20 cellular contexts compared by ENCODE assay signal in the genomic region with DNA sequence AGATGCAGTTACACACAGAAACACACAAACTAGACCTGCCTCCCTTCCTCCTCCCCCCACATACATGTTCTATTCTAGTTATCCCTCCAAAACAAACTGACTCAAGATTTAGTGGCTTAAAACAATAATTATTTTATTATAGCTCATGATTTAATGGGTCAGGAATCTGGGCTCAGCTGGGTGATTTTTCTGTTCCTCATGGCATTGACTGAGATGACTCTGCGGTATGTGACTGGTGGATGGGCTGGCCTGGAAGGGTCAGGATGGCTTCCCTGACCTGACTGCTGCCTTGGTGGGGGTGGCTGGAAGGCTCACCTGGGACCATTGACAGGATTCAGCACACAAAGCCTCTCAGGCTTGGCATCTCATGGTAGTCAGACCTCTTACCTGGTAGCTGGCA. TPM values are rescaled to one million over a fixed set of nuclear protein-coding genes. Genes with fewer than 3 reads are reported as not detected.
DNase-seq lines count a peak whose midpoint lies in the region; ATAC-seq and TF ChIP-seq lines count a peak whose summit lies in the region.
"Had no signal": no experiment of that assay in that cellular context is flagged by ENCODE, and none has a peak within 500 bp of the region (broad histone marks: within the 10 kb centered on the region; RNA-seq: fewer than 3 reads in every experiment).

No MANE protein-coding gene starts in this region.

- H3K4me1 ChIP-seq in GM23338 (ENCODE audit: insufficient read depth), result no peaks in the 10 kb centered on the region
- H3K4me1 ChIP-seq: A549, Peyer's patch, uterus had no signal

- H3K4me1 Mint-ChIP-seq in GM23338 (no peaks in the 10 kb centered on the region; the same call in 2 of the 3 replicates), type B pancreatic cell (ENCODE audit: unreplicated experiment) (no peaks in the 10 kb centered on the region)
- H3K4me1 Mint-ChIP-seq: activated CD8-positive, alpha-beta memory T cell treated with anti-CD3 and anti-CD28 coated beads, Interleukin-2, amount 10 ng/mL, durations not matched to agents 7 days and 5 days; CD4-positive, CD25-positive, alpha-beta regulatory T cell; mesothelial cell of epicardium had no signal

- H3K27me3 Mint-ChIP-seq in GM23338 (ENCODE audit: insufficient read depth, low read depth, poor library complexity), result peaks cover 2% of the 10 kb centered on the region
- peaks cover 5% of the 10 kb centered on the region for H3K27me3 Mint-ChIP-seq in type B pancreatic cell
- H3K27me3 Mint-ChIP-seq: activated CD8-positive, alpha-beta memory T cell treated with anti-CD3 and anti-CD28 coated beads, Interleukin-2, amount 10 ng/mL, durations not matched to agents 7 days and 5 days; CD4-positive, CD25-positive, alpha-beta regulatory T cell had no signal

- H2AFZ ChIP-seq in GM23338, result no peak overlapping the region

- H3K9me3 Mint-ChIP-seq in GM23338 (peaks cover 5% of the 10 kb centered on the region), type B pancreatic cell (peaks cover 5% of the 10 kb centered on the region)

- DNase-seq in ACHN (peak; percentile 12), HT1080 (ENCODE audit: low read depth) (peak; percentile 40), astrocyte of the hippocampus (ENCODE audit: low read depth, low spot score) (peak; percentile 39), glomerular visceral epithelial cell (ENCODE audit: extremely low spot score) (peak; percentile 26), GM23338 (ENCODE audit: low spot score) (no peak), type B pancreatic cell (ENCODE audit: extremely low spot score, unreplicated experiment) (no peak)
- DNase-seq in activated naive CD4-positive, alpha-beta T cell treated with Interleukin-2 at 50 U/mL for 16 hours, result no peak
- DNase-seq: activated CD4-positive, alpha-beta T cell treated with anti-CD3 and anti-CD28 coated beads for 1 hour; activated CD8-positive, alpha-beta memory T cell treated with anti-CD3 and anti-CD28 coated beads, Interleukin-2, amount 10 ng/mL, durations not matched to agents 7 days and 5 days; adrenal gland; CD4-positive, CD25-positive, alpha-beta regulatory T cell; left cardiac atrium; MV-4-11; NCI-H187; Peyer's patch; uterus had no signal

- peaks cover 4% of the 10 kb centered on the region; the same call in 1 of the 3 replicates for H3K36me3 Mint-ChIP-seq in GM23338 (ENCODE audit: low read depth)
- no peaks in the 10 kb centered on the region for H3K36me3 Mint-ChIP-seq in type B pancreatic cell
- H3K36me3 Mint-ChIP-seq: activated CD8-positive, alpha-beta memory T cell treated with anti-CD3 and anti-CD28 coated beads, Interleukin-2, amount 10 ng/mL, durations not matched to agents 7 days and 5 days; CD4-positive, CD25-positive, alpha-beta regulatory T cell; mesothelial cell of epicardium had no signal

- H3K36me3 ChIP-seq in GM23338 (ENCODE audit: insufficient read depth), result no peaks in the 10 kb centered on the region
- H3K36me3 ChIP-seq: adrenal gland, Peyer's patch, uterus had no signal

- H3F3A ChIP-seq in GM23338 (replicated peaks; ENCODE audit: low read depth), result no peaks in the 10 kb centered on the region

- ATAC-seq in GM23338 (no peak), HG02870 (IDR thresholded peaks at IDR 0.05; ENCODE audit: unreplicated experiment) (no peak)
- ATAC-seq: A549; activated CD8-positive, alpha-beta memory T cell treated with anti-CD3 and anti-CD28 coated beads, Interleukin-2, amount 10 ng/mL, durations not matched to agents 7 days and 5 days; left cardiac atrium had no signal

- no peak overlapping the region for H3K27ac Mint-ChIP-seq in GM23338
- no peak overlapping the region for H3K27ac Mint-ChIP-seq in type B pancreatic cell
- H3K27ac Mint-ChIP-seq: activated CD8-positive, alpha-beta memory T cell treated with anti-CD3 and anti-CD28 coated beads, Interleukin-2, amount 10 ng/mL, durations not matched to agents 7 days and 5 days; mesothelial cell of epicardium had no signal

- H3K4me3 ChIP-seq in GM23338, result no peak overlapping the region
- H3K4me3 ChIP-seq: A549, adrenal gland, Peyer's patch, uterus had no signal

- TF ChIP-seq CTCF in GM23338 (conservative IDR thresholded peaks at IDR 0.05; ENCODE audit: low read depth in 2 of 2) (no peak), type B pancreatic cell (conservative IDR thresholded peaks at IDR 0.05) (no peak)

- no peak overlapping the region for H3K27ac ChIP-seq in GM23338 (ENCODE audit: low read depth)
- H3K27ac ChIP-seq: A549, adrenal gland, Peyer's patch, uterus had no signal

- in situ Hi-C loops in ACHN (cut with HindIII; ENCODE audit: low pct_ligation_motif_present, low pct_unique_long_range_greater_than_20kb, low sequenced_read_pairs), result no loop called here

- H3K4me3 Mint-ChIP-seq in GM23338 (no peak overlapping the region), type B pancreatic cell (no peak overlapping the region)
- H3K4me3 Mint-ChIP-seq: activated CD8-positive, alpha-beta memory T cell treated with anti-CD3 and anti-CD28 coated beads, Interleukin-2, amount 10 ng/mL, durations not matched to agents 7 days and 5 days; CD4-positive, CD25-positive, alpha-beta regulatory T cell; mesothelial cell of epicardium; neural crest cell had no signal

- H3K79me2 ChIP-seq in GM23338 (replicated peaks; ENCODE audit: insufficient read depth), result no peaks in the 10 kb centered on the region

- no peaks in the 10 kb centered on the region for H4K20me1 ChIP-seq in GM23338 (replicated peaks; ENCODE audit: insufficient read depth)

- no peaks in the 10 kb centered on the region for H3K27me3 ChIP-seq in GM23338 (ENCODE audit: insufficient read depth)
- H3K27me3 ChIP-seq: adrenal gland, Peyer's patch, uterus had no signal

- H3K4me2 ChIP-seq in GM23338, result no peak overlapping the region
- H3K4me2 ChIP-seq: A549 had no signal

- 0 out of 2 replicates have a peak, but pooled peaks cover 4% of the 10 kb centered on the region for H3K9me2 ChIP-seq in GM23338 (ENCODE audit: insufficient read depth)

TF ChIP-seq in GM23338, 12 proteins besides CTCF, POLR2A, EP300 and RAD21:
- TF ChIP-seq ZNF114 (CRISPR knock-in tag; IDR thresholded peaks at IDR 0.05), result no peak
- no peak for TF ChIP-seq NANOG (IDR thresholded peaks at IDR 0.05; ENCODE audit: borderline replicate concordance)
- no peak for TF ChIP-seq EZH2 (IDR thresholded peaks at IDR 0.05; ENCODE audit: low read depth, unreplicated experiment)
- TF ChIP-seq ZNF331 (CRISPR knock-in tag; IDR thresholded peaks at IDR 0.05; ENCODE audit: low read depth), result no peak
- TF ChIP-seq, protein P1, sequence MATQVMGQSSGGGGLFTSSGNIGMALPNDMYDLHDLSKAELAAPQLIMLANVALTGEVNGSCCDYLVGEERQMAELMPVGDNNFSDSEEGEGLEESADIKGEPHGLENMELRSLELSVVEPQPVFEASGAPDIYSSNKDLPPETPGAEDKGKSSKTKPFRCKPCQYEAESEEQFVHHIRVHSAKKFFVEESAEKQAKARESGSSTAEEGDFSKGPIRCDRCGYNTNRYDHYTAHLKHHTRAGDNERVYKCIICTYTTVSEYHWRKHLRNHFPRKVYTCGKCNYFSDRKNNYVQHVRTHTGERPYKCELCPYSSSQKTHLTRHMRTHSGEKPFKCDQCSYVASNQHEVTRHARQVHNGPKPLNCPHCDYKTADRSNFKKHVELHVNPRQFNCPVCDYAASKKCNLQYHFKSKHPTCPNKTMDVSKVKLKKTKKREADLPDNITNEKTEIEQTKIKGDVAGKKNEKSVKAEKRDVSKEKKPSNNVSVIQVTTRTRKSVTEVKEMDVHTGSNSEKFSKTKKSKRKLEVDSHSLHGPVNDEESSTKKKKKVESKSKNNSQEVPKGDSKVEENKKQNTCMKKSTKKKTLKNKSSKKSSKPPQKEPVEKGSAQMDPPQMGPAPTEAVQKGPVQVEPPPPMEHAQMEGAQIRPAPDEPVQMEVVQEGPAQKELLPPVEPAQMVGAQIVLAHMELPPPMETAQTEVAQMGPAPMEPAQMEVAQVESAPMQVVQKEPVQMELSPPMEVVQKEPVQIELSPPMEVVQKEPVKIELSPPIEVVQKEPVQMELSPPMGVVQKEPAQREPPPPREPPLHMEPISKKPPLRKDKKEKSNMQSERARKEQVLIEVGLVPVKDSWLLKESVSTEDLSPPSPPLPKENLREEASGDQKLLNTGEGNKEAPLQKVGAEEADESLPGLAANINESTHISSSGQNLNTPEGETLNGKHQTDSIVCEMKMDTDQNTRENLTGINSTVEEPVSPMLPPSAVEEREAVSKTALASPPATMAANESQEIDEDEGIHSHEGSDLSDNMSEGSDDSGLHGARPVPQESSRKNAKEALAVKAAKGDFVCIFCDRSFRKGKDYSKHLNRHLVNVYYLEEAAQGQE (IDR thresholded peaks at IDR 0.05; ENCODE audit: unreplicated experiment), result no peak
- TF ChIP-seq STAT1 (IDR thresholded peaks at IDR 0.05; ENCODE audit: unreplicated experiment), result no peak
- no peak for TF ChIP-seq CREB1 (CRISPR knock-in tag; IDR thresholded peaks at IDR 0.05; ENCODE audit: low read depth)
- TF ChIP-seq JUNB (IDR thresholded peaks at IDR 0.05; ENCODE audit: unreplicated experiment), result no peak
- TF ChIP-seq, protein P2, sequence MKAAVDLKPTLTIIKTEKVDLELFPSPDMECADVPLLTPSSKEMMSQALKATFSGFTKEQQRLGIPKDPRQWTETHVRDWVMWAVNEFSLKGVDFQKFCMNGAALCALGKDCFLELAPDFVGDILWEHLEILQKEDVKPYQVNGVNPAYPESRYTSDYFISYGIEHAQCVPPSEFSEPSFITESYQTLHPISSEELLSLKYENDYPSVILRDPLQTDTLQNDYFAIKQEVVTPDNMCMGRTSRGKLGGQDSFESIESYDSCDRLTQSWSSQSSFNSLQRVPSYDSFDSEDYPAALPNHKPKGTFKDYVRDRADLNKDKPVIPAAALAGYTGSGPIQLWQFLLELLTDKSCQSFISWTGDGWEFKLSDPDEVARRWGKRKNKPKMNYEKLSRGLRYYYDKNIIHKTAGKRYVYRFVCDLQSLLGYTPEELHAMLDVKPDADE (IDR thresholded peaks at IDR 0.05), result no peak
- no peak for TF ChIP-seq EZH2phosphoT487 (IDR thresholded peaks at IDR 0.05; ENCODE audit: unreplicated experiment)

RNA-seq across cellular contexts. Expression of a gene that starts 33.7 kb away (rescaled TPM):
- total RNA-seq in HT1080 (2014; rRNA removed; shearing (Covaris generic)), result not detected in 2 replicates
- polyA plus RNA-seq in HT1080 (2015; cell fraction: cytosol; rRNA removed), result not detected in 2 replicates
- not detected in 2 replicates for polyA plus RNA-seq in HT1080 (2015; cell fraction: nucleus; rRNA removed)
- 0.10 TPM in 1 of 2 replicates, not detected in the other for total RNA-seq in GM23338 (2014; rRNA removed; shearing (Covaris generic))
- polyA plus RNA-seq in GM23338 (2016; fragmentation: Nextera tagmentation; extraction: Ambion mirVana), result 0.17 TPM in 1 of 2 replicates, not detected in the other
- total RNA-seq in type B pancreatic cell (ENCODE audit: low replicate concordance), result not detected in 2 replicates
- total RNA-seq: activated CD8-positive, alpha-beta memory T cell treated with anti-CD3 and anti-CD28 coated beads, Interleukin-2, amount 10 ng/mL, durations not matched to agents 7 days and 5 days; CD4-positive, CD25-positive, alpha-beta regulatory T cell; mesothelial cell of epicardium; neural crest cell; Peyer's patch; uterus had no signal
- polyA plus RNA-seq: A549; CD4-positive, CD25-positive, alpha-beta regulatory T cell had no signal

RNA-seq across cellular contexts. Expression of a gene that starts 42.7 kb away (rescaled TPM):
- total RNA-seq in HT1080 (2014; rRNA removed; shearing (Covaris generic)), result 38.3 and 38.5 TPM in 2 replicates
- polyA plus RNA-seq in HT1080 (2015; cell fraction: cytosol; rRNA removed), result 23.8 and 27.4 TPM in 2 replicates
- 63.2 and 72.4 TPM in 2 replicates for polyA plus RNA-seq in HT1080 (2015; cell fraction: nucleus; rRNA removed)
- 7.1 and 9.5 TPM in 2 replicates for total RNA-seq in GM23338 (2014; rRNA removed; shearing (Covaris generic))
- 4.4 and 5.4 TPM in 2 replicates for polyA plus RNA-seq in GM23338 (2016; fragmentation: Nextera tagmentation; extraction: Ambion mirVana)
- 20.1 and 26.8 TPM in 2 replicates for total RNA-seq in type B pancreatic cell (ENCODE audit: low replicate concordance)

Comparison
In these comparisons a context has a peak if more than half of its experiments do, and no peak if none do; other contexts are left out.
1. DNase-seq: peak in ACHN (single experiment), HT1080 (single experiment), astrocyte of the hippocampus (single experiment) and glomerular visceral epithelial cell (single experiment); none in GM23338 (single experiment), type B pancreatic cell (single experiment) and activated naive CD4-positive, alpha-beta T cell treated with Interleukin-2 at 50 U/mL for 16 hours (single experiment).